In the genomic region with DNA sequence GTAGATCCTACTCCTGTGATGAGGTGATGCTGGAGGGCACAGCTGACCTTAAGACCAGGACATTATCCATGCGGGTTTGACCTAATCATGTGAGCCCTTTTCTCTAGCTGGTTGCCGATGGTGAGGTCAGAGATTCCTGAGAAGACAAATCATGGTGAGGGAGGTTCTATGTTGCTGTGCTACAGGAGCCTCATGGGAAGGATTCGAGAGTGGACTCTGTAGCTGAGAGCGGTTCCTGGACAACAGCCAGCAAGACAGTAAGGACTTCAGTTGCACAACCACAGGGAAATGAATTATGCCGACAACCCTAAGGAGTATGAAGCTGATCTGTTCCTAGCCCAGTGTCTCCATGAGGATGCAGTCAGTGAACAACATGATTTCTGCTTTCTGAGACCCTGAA, we compare ENCODE assay signal across 12 cellular contexts.
DNase-seq lines count a peak whose midpoint lies in the region; TF ChIP-seq lines count a peak whose summit lies in the region.
"Had no signal": no experiment of that assay in that cellular context is flagged by ENCODE, and none has a peak within 500 bp of the region (broad histone marks: within the 10 kb centered on the region; RNA-seq: fewer than 3 reads in every experiment).

No MANE protein-coding gene starts in this region.

- in situ Hi-C loops in transverse colon (cut with MboI; ENCODE audit: low pct_ligation_motif_present in 1 of 4, low pct_unique_long_range_greater_than_20kb in 1 of 4, low sequenced_read_pairs in 3 of 4) = loop anchor here in 1 of 4 donors (25.0 kb wide), 1 partner anchor 101 kb away; no protein-coding TSS in a partner anchor

- peaks cover 32% of the 10 kb centered on the region for H3K4me1 Mint-ChIP-seq in chondrocyte (ENCODE audit: low read depth)

- peak; percentile 5 for DNase-seq in DMS 273 (lab: John Stamatoyannopoulos, UW; ENCODE audit: unreplicated experiment)
- no peak for DNase-seq in DMS 273 treated with DMSO at 0.1 percent for 48 hours (lab: John Stamatoyannopoulos, UW)
- DNase-seq in chondrocyte (ENCODE audit: low spot score) = no peak
- peak; percentile 68 to 90 for DNase-seq in lower leg skin (ENCODE audit: low spot score in 2 of 2)
- DNase-seq in transverse colon = peak; percentile 59
- no peak for DNase-seq in stimulated activated CD8-positive, alpha-beta memory T cell treated with anti-CD3 and anti-CD28 coated beads, Interleukin-4, amount 100 ng/mL, for 48 hours
- no peak for DNase-seq in MG63
- DNase-seq in NCI-H446 (lab: John Stamatoyannopoulos, UW) = no peak
- DNase-seq: activated CD8-positive, alpha-beta memory T cell treated with anti-CD3 and anti-CD28 coated beads for 24 hours; NCI-H1417 treated with DMSO at 0.1 percent for 48 hours had no signal

- H3K36me3 ChIP-seq in transverse colon (no peaks in the 10 kb centered on the region), MG63 (no peaks in the 10 kb centered on the region)
- H3K36me3 ChIP-seq: ascending aorta had no signal

- TF ChIP-seq EP300 in transverse colon (IDR thresholded peaks at IDR 0.05; ENCODE audit: low read depth) = no peak

- H3K27me3 ChIP-seq in transverse colon = no peaks in the 10 kb centered on the region
- no peaks in the 10 kb centered on the region for H3K27me3 ChIP-seq in MG63
- H3K27me3 ChIP-seq: ascending aorta had no signal

- intact Hi-C loops in lower leg skin (cut with DNase I; ENCODE audit: low total_unique reads) = no loop called here
- intact Hi-C loops in transverse colon (cut with DNase I; ENCODE audit: low total_unique reads) = no loop called here

- H3K4me3 ChIP-seq in lower leg skin (ENCODE audit: low read depth, poor library complexity, severe bottlenecking) (no peak overlapping the region), transverse colon (no peak overlapping the region), MG63 (no peak overlapping the region)
- H3K4me3 ChIP-seq: ascending aorta had no signal

- H3K27me3 Mint-ChIP-seq in chondrocyte (ENCODE audit: low read depth) = no peaks in the 10 kb centered on the region

- no peak for TF ChIP-seq CTCF in chondrocyte (IDR thresholded peaks at IDR 0.05)
- TF ChIP-seq CTCF in lower leg skin (IDR thresholded peaks at IDR 0.05) = no peak
- TF ChIP-seq CTCF in transverse colon (IDR thresholded peaks at IDR 0.05) = no peak

- H3K36me3 Mint-ChIP-seq in chondrocyte (ENCODE audit: low read depth) = no peaks in the 10 kb centered on the region

- TF ChIP-seq POLR2A in lower leg skin (IDR thresholded peaks at IDR 0.05) = no peak
- TF ChIP-seq POLR2A in transverse colon (IDR thresholded peaks at IDR 0.05) = no peak

- H3K9me3 Mint-ChIP-seq in chondrocyte (ENCODE audit: low read depth) = no peaks in the 10 kb centered on the region

- H3K4me1 ChIP-seq in transverse colon = peaks cover 0 to 15% (median 0%) of the 10 kb centered on the region in 4 donors
- H3K4me1 ChIP-seq: ascending aorta had no signal

- no peak overlapping the region for H3K4me3 Mint-ChIP-seq in chondrocyte (ENCODE audit: unreplicated experiment)

- H3K27ac ChIP-seq in transverse colon = peak overlapping the region; percentile 24 to 59 (median 39)
- H3K27ac ChIP-seq: 22Rv1 had no signal

- H3K9me3 ChIP-seq in transverse colon (no peaks in the 10 kb centered on the region), MG63 (no peaks in the 10 kb centered on the region)
- H3K9me3 ChIP-seq: ascending aorta had no signal

- WGBS in lower leg skin, 2 donors = 54 to 62% methylated on average over 5 of the region's 5 CpGs
- 59% methylated on average over 5 of the region's 5 CpGs; no CpG with 5 or more reads in 1 of the 2 donors for WGBS in transverse colon (ENCODE audit: low coverage in 1 of 2), 2 donors

- peak overlapping the region; percentile 4 for H3K27ac Mint-ChIP-seq in chondrocyte (ENCODE audit: unreplicated experiment)

Comparison
In these comparisons a context has a peak if more than half of its experiments do, and no peak if none do; other contexts are left out.
1. DNase-seq: peak in DMS 273 (single experiment), lower leg skin (2 of 2) and transverse colon (single experiment); none in DMS 273 treated with DMSO at 0.1 percent for 48 hours (single experiment), chondrocyte (single experiment), stimulated activated CD8-positive, alpha-beta memory T cell treated with anti-CD3 and anti-CD28 coated beads, Interleukin-4, amount 100 ng/mL, for 48 hours (single experiment), MG63 (single experiment) and NCI-H446 (0 of 2).